ENCODE assay signal across 17 cellular contexts in the genomic region with DNA sequence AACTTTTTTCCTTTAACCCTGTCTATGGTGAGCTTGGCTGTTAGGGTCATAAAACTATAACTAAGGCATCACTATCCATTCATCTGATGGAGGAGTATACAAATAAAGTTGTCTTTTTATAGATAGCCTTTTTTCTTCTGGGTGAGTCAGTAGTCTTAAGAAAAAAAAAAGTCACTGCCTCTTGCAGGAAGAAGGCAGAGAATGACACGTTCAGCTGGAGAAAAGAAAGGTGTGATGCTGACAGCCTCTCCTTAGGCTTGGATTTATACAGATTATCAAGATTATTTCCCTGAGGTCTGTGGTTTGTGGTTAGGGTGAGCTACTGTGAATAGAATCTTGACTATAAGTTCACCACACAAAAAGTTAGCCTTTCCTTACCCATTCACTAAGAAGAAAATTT. TPM values are rescaled to one million over a fixed set of nuclear protein-coding genes. Genes with fewer than 3 reads are reported as not detected.
DNase-seq lines count a peak whose midpoint lies in the region; TF ChIP-seq lines count a peak whose summit lies in the region.
"Had no signal": no experiment of that assay in that cellular context is flagged by ENCODE, and none has a peak within 500 bp of the region (broad histone marks: within the 10 kb centered on the region; RNA-seq: fewer than 3 reads in every experiment).

No MANE protein-coding gene starts in this region.

- H3K9me3 ChIP-seq in vagina, result no peaks in the 10 kb centered on the region

- no peak overlapping the region for H3K4me3 ChIP-seq in vagina

- no peak for TF ChIP-seq POLR2A in vagina (IDR thresholded peaks at IDR 0.05)

- intact Hi-C loops in vagina (cut with DNase I), result no loop called here

- DNase-seq in AG20443 (ENCODE audit: low spot score) (peak; percentile 58), HT1080 (ENCODE audit: low read depth) (peak; percentile 98), iris pigment epithelial cell (ENCODE audit: low read depth) (peak; percentile 91), vagina (ENCODE audit: extremely low spot score in 2 of 2) (no peak), NCI-H2081 (lab: John Stamatoyannopoulos, UW) (no peak), NCI-H526 treated with DMSO at 0.1 percent for 48 hours (lab: John Stamatoyannopoulos, UW) (no peak)
- DNase-seq in activated T-cell treated with anti-CD3 and anti-CD28 coated beads, Interleukin-2, amount 50 U/mL, for 1 hour, result no peak
- DNase-seq: activated CD8-positive, alpha-beta memory T cell treated with anti-CD3 and anti-CD28 coated beads for 24 hours; activated naive CD4-positive, alpha-beta T cell treated with anti-CD3 and anti-CD28 coated beads, Interleukin-2, amount 10 ng/mL, durations not matched to agents 7 days and 5 days; GOT3; left cardiac atrium; natural killer cell; NCI-H1105 treated with DMSO at 0.1 percent for 48 hours; NCI-H524 treated with DMSO at 0.1 percent for 48 hours; SHP77 treated with DMSO at 0.1 percent for 48 hours; stimulated activated CD4-positive, alpha-beta T cell treated with anti-CD3 and anti-CD28 coated beads, Interleukin-4, amount 100 ng/mL, for 1 hour had no signal

- H3K27me3 ChIP-seq in vagina, result no peaks in the 10 kb centered on the region

- peak overlapping the region; percentile 88; the same call in 1 of the 2 replicates for H3K27ac ChIP-seq in VCaP
- no peak overlapping the region for H3K27ac ChIP-seq in vagina

- H3K36me3 ChIP-seq in vagina, result no peaks in the 10 kb centered on the region

- no peak for TF ChIP-seq CTCF in VCaP (conservative IDR thresholded peaks at IDR 0.05)
- no peak for TF ChIP-seq CTCF in vagina (IDR thresholded peaks at IDR 0.05)

- no peaks in the 10 kb centered on the region for H3K4me1 ChIP-seq in vagina

RNA-seq across cellular contexts. Expression of a gene that starts 23.0 kb away (rescaled TPM):
- total RNA-seq in HT1080 (2014; rRNA removed; shearing (Covaris generic)), result 3.3 and 3.6 TPM in 2 replicates
- 2.0 and 2.7 TPM in 2 replicates for polyA plus RNA-seq in HT1080 (2015; cell fraction: cytosol; rRNA removed)
- 2.4 and 3.1 TPM in 2 replicates for polyA plus RNA-seq in HT1080 (2015; cell fraction: nucleus; rRNA removed)
- total RNA-seq in vagina, result 4.7 TPM
- total RNA-seq: natural killer cell had no signal

Comparison
In these comparisons a context has a peak if more than half of its experiments do, and no peak if none do; other contexts are left out.
1. DNase-seq: peak in AG20443 (single experiment), HT1080 (single experiment) and iris pigment epithelial cell (single experiment); none in activated T-cell treated with anti-CD3 and anti-CD28 coated beads, Interleukin-2, amount 50 U/mL, for 1 hour (single experiment), vagina (0 of 2), NCI-H2081 (0 of 2) and NCI-H526 treated with DMSO at 0.1 percent for 48 hours (single experiment).